In the genomic region with DNA sequence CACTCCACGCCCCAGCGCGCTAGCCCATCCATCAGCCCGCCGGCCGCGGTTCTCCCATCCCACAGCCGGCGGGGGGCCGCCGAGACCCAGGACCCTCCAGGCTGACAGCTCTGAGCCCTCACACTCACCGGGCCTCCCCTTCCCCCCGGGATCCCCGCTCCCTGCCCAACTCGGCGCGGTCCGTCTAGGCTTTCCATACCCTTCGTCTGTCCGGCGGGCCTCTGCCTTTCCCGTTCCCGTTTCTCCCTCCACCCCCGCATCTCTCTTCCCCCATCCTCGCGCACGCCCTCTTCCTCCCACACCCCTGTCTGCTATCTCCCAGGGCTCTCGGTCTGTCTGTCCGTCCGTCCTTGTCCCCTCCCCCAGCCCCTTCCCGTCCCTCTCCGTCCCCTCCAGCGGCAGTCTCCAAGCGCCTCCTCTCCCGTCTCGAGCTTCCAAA, we compare ENCODE assay signal across 8 cellular contexts. TPM values are rescaled to one million over a fixed set of nuclear protein-coding genes. Genes with fewer than 3 reads are reported as not detected.
DNase-seq lines count a peak whose midpoint lies in the region; ATAC-seq and TF ChIP-seq lines count a peak whose summit lies in the region.

No MANE protein-coding gene starts in this region.

- 0 to 1% methylated on average over 15 to 32 of the region's 36 CpGs for WGBS in endodermal cell (ENCODE audit: insufficient coverage in 1 of 2, insufficient read length in 1 of 2), 2 experiments

- DNase-seq in NB4 (ENCODE audit: low read depth): peak; percentile 28
- no peak for DNase-seq in endodermal cell
- DNase-seq in neural crest cell (ENCODE audit: low read depth, low spot score): no peak
- DNase-seq in NCI-H2081 treated with DMSO at 0.1 percent for 48 hours (lab: John Stamatoyannopoulos, UW): no peak
- no peak for DNase-seq in stimulated activated effector memory CD8-positive, alpha-beta T cell treated with anti-CD3 and anti-CD28 coated beads, Interleukin-12 subunit alpha, Interleukin-12 subunit beta, amount 100 ng/mL, for 72 hours (ENCODE audit: low spot score in 2 of 2)

- no peaks in the 10 kb centered on the region for H3K4me1 ChIP-seq in endodermal cell (ENCODE audit: control insufficient read depth, insufficient read depth, low read length)

- H3K4me1 Mint-ChIP-seq in endodermal cell (peaks cover 10% of the 10 kb centered on the region), neural crest cell (peaks cover 12% of the 10 kb centered on the region)
- H3K4me1 Mint-ChIP-seq in stimulated activated effector memory CD8-positive, alpha-beta T cell treated with anti-CD3 and anti-CD28 coated beads, Interleukin-12 subunit alpha, Interleukin-12 subunit beta, amount 100 ng/mL, for 72 hours: peaks cover 8% of the 10 kb centered on the region

- H3K27me3 Mint-ChIP-seq in endodermal cell (ENCODE audit: insufficient read depth) (no peaks in the 10 kb centered on the region), neural crest cell (ENCODE audit: low read depth) (no peaks in the 10 kb centered on the region)

- H3K9me3 Mint-ChIP-seq in endodermal cell (no peaks in the 10 kb centered on the region), neural crest cell (no peaks in the 10 kb centered on the region)
- no peaks in the 10 kb centered on the region for H3K9me3 Mint-ChIP-seq in stimulated activated effector memory CD8-positive, alpha-beta T cell treated with anti-CD3 and anti-CD28 coated beads, Interleukin-12 subunit alpha, Interleukin-12 subunit beta, amount 100 ng/mL, for 72 hours

- peak overlapping the region; percentile 77 for H3K9ac ChIP-seq in endodermal cell (ENCODE audit: extremely low read depth, low read length, poor library complexity, severe bottlenecking)

- no peaks in the 10 kb centered on the region for H3K9me3 ChIP-seq in endodermal cell (ENCODE audit: control insufficient read depth, low read length)

- peak overlapping the region; percentile 72 for H3K4me3 ChIP-seq in NB4 (ENCODE audit: low read depth, low read length)
- H3K4me3 ChIP-seq in endodermal cell (ENCODE audit: low read length): peak overlapping the region; percentile 94

- peak overlapping the region; percentile 50 for H3K27ac ChIP-seq in C4-2B
- peak overlapping the region; percentile 83 for H3K27ac ChIP-seq in endodermal cell (ENCODE audit: low read depth, low read length)

- H3K27me3 ChIP-seq in endodermal cell (ENCODE audit: control insufficient read depth, insufficient read depth, low read length, poor library complexity, severe bottlenecking): no peaks in the 10 kb centered on the region

- no peak overlapping the region for H3K4me3 Mint-ChIP-seq in endodermal cell
- H3K4me3 Mint-ChIP-seq in neural crest cell: no peak overlapping the region
- H3K4me3 Mint-ChIP-seq in stimulated activated effector memory CD8-positive, alpha-beta T cell treated with anti-CD3 and anti-CD28 coated beads, Interleukin-12 subunit alpha, Interleukin-12 subunit beta, amount 100 ng/mL, for 72 hours: no peak overlapping the region

- ATAC-seq in HG02870 (IDR thresholded peaks at IDR 0.05; ENCODE audit: unreplicated experiment): no peak
- ATAC-seq in HG03571 (IDR thresholded peaks at IDR 0.05; ENCODE audit: unreplicated experiment): no peak
- ATAC-seq in stimulated activated effector memory CD8-positive, alpha-beta T cell treated with anti-CD3 and anti-CD28 coated beads, Interleukin-12 subunit alpha, Interleukin-12 subunit beta, amount 100 ng/mL, for 72 hours: no peak

- peak overlapping the region; percentile 86 for H3K27ac Mint-ChIP-seq in endodermal cell
- peak overlapping the region; percentile 21 for H3K27ac Mint-ChIP-seq in neural crest cell (ENCODE audit: unreplicated experiment)
- no peak overlapping the region for H3K27ac Mint-ChIP-seq in stimulated activated effector memory CD8-positive, alpha-beta T cell treated with anti-CD3 and anti-CD28 coated beads, Interleukin-12 subunit alpha, Interleukin-12 subunit beta, amount 100 ng/mL, for 72 hours

- TF ChIP-seq CTCF in C4-2B (conservative IDR thresholded peaks at IDR 0.05): no peak
- TF ChIP-seq CTCF in NB4 (IDR thresholded peaks at IDR 0.05; ENCODE audit: low read depth, low read length): no peak
- TF ChIP-seq CTCF in endodermal cell (conservative IDR thresholded peaks at IDR 0.05): no peak
- no peak for TF ChIP-seq CTCF in neural crest cell (conservative IDR thresholded peaks at IDR 0.05)

- H3K36me3 Mint-ChIP-seq in endodermal cell (ENCODE audit: low read depth): no peaks in the 10 kb centered on the region
- H3K36me3 Mint-ChIP-seq in neural crest cell (ENCODE audit: low read depth): no peaks in the 10 kb centered on the region
- H3K36me3 Mint-ChIP-seq in stimulated activated effector memory CD8-positive, alpha-beta T cell treated with anti-CD3 and anti-CD28 coated beads, Interleukin-12 subunit alpha, Interleukin-12 subunit beta, amount 100 ng/mL, for 72 hours: peaks cover 13% of the 10 kb centered on the region

- H3K36me3 ChIP-seq in endodermal cell (ENCODE audit: control insufficient read depth, insufficient read depth, low read length): no peaks in the 10 kb centered on the region

- TF ChIP-seq POLR2A in NB4 (IDR thresholded peaks at IDR 0.05; ENCODE audit: extremely low read depth, insufficient read length): no peak

RNA-seq across cellular contexts. Expression of gene ZFHX2, which starts 0.7 kb away (rescaled TPM):
- 10 to 100 TPM; 12.8 to 15.4 TPM for total RNA-seq in endodermal cell
- polyA plus RNA-seq in endodermal cell (2013, experiment 1 of 2): 15.2 TPM
- polyA plus RNA-seq in endodermal cell (2013, experiment 2 of 2): 13.2 TPM
- 9.9 and 11.0 TPM in 2 replicates for total RNA-seq in neural crest cell

RNA-seq across cellular contexts. Expression of gene THTPA, which starts 5.2 kb away (rescaled TPM):
- 10 to 100 TPM; 13.0 to 17.0 TPM for total RNA-seq in endodermal cell
- polyA plus RNA-seq in endodermal cell (2013, experiment 1 of 2): 17.3 TPM
- polyA plus RNA-seq in endodermal cell (2013, experiment 2 of 2): 15.7 TPM
- total RNA-seq in neural crest cell: 19.4 and 19.6 TPM in 2 replicates

RNA-seq across cellular contexts. Expression of gene AP1G2, which starts 16.7 kb away (rescaled TPM):
- total RNA-seq in endodermal cell (100 to 1,000 TPM; 203 to 209 TPM), neural crest cell (42.3 and 53.2 TPM in 2 replicates)
- 85.8 TPM for polyA plus RNA-seq in endodermal cell (2013, experiment 1 of 2)
- polyA plus RNA-seq in endodermal cell (2013, experiment 2 of 2): 69.8 TPM

RNA-seq across cellular contexts. Expression of gene JPH4, which starts 27.7 kb away (rescaled TPM):
- total RNA-seq in endodermal cell (under 1 TPM; 0.18 to 0.91 TPM), neural crest cell (1.3 and 1.4 TPM in 2 replicates)
- polyA plus RNA-seq in endodermal cell (2013, experiment 1 of 2): 13.1 TPM
- polyA plus RNA-seq in endodermal cell (2013, experiment 2 of 2): 12.8 TPM
